Comparison of ENCODE assay signal across 15 cellular contexts in genomic region chr9:7266911-7267555, GRCh38.
DNase-seq lines count a peak whose midpoint lies in the region; ATAC-seq and TF ChIP-seq lines count a peak whose summit lies in the region.
"Had no signal": no experiment of that assay in that cellular context is flagged by ENCODE, and none has a peak within 500 bp of the region (broad histone marks: within the 10 kb centered on the region; RNA-seq: fewer than 3 reads in every experiment).

No MANE protein-coding gene starts in this region.

- H3K36me3 ChIP-seq in kidney epithelial cell (ENCODE audit: control insufficient read depth, insufficient read depth, low read length) = no peaks in the 10 kb centered on the region
- H3K36me3 ChIP-seq: SJSA1, WERI-Rb-1 had no signal

- H3K9me3 Mint-ChIP-seq in activated CD8-positive, alpha-beta T cell treated with anti-CD3 and anti-CD28 coated beads for 36 hours = no peaks in the 10 kb centered on the region
- H3K9me3 Mint-ChIP-seq: CD8-positive, alpha-beta memory T cell; natural killer cell treated with Interleukin-12 subunit alpha and Interleukin-12 subunit beta and Interleukin-15 and Interleukin-18, amount 100 ng/mL, for 72 hours had no signal

- no peaks in the 10 kb centered on the region for H3K27me3 ChIP-seq in kidney epithelial cell (ENCODE audit: control insufficient read depth, insufficient read depth, low read length)
- H3K27me3 ChIP-seq: SJSA1 had no signal

- DNase-seq in NCI-H187 treated with DMSO at 0.1 percent for 48 hours (lab: John Stamatoyannopoulos, UW) = peak; percentile 93
- DNase-seq in SHP77 (lab: John Stamatoyannopoulos, UW) = peak; percentile 47 to 68
- peak; percentile 32 for DNase-seq in kidney epithelial cell (ENCODE audit: low read depth)
- DNase-seq in substantia nigra (lab: John Stamatoyannopoulos, UW) = peak in 28 of 49 donors; percentile 4 to 49 (median 16)
- no peak for DNase-seq in activated CD8-positive, alpha-beta T cell treated with anti-CD3 and anti-CD28 coated beads for 36 hours
- DNase-seq in NK-92 treated with Interleukin-12 subunit alpha and Interleukin-12 subunit beta, amount 100 ng/mL, for 24 hours (lab: John Stamatoyannopoulos, UW) = no peak
- DNase-seq: activated naive CD8-positive, alpha-beta T cell treated with anti-CD3 and anti-CD28 coated beads, Interleukin-2, amount 10 ng/mL, durations not matched to agents 7 days and 5 days; CD8-positive, alpha-beta memory T cell; KG1; NCI-H82; trophoblast cell; WERI-Rb-1 had no signal

- H3K27me3 Mint-ChIP-seq in activated CD8-positive, alpha-beta T cell treated with anti-CD3 and anti-CD28 coated beads for 36 hours = peaks cover 25% of the 10 kb centered on the region

- ATAC-seq in activated CD8-positive, alpha-beta T cell treated with anti-CD3 and anti-CD28 coated beads for 36 hours = no peak
- no peak for ATAC-seq in HG02885 (IDR thresholded peaks at IDR 0.05; ENCODE audit: poor library complexity, unreplicated experiment)
- ATAC-seq: natural killer cell treated with Interleukin-12 subunit alpha and Interleukin-12 subunit beta and Interleukin-15 and Interleukin-18, amount 100 ng/mL, for 72 hours had no signal

- TF ChIP-seq CTCF in kidney epithelial cell (IDR thresholded peaks at IDR 0.05; ENCODE audit: insufficient read depth, low read length, poor library complexity, severe bottlenecking) = no peak
- no peak for TF ChIP-seq CTCF in activated CD8-positive, alpha-beta T cell treated with anti-CD3 and anti-CD28 coated beads for 36 hours (IDR thresholded peaks at IDR 0.05)

- H3K27ac Mint-ChIP-seq in activated CD8-positive, alpha-beta T cell treated with anti-CD3 and anti-CD28 coated beads for 36 hours = no peak overlapping the region
- H3K27ac Mint-ChIP-seq: activated naive CD8-positive, alpha-beta T cell treated with anti-CD3 and anti-CD28 coated beads, Interleukin-2, amount 10 ng/mL, durations not matched to agents 7 days and 5 days; CD8-positive, alpha-beta memory T cell; natural killer cell treated with Interleukin-12 subunit alpha and Interleukin-12 subunit beta and Interleukin-15 and Interleukin-18, amount 100 ng/mL, for 72 hours had no signal

- H3K4me3 ChIP-seq in kidney epithelial cell (ENCODE audit: low read depth, low read length) = no peak overlapping the region
- H3K4me3 ChIP-seq: SJSA1 had no signal

- no peak overlapping the region for H3K27ac ChIP-seq in substantia nigra (ENCODE audit: low read depth, low read length, poor library complexity, severe bottlenecking)
- H3K27ac ChIP-seq: SJSA1, WERI-Rb-1 had no signal

- intact Hi-C loops in activated CD8-positive, alpha-beta T cell treated with anti-CD3 and anti-CD28 coated beads for 36 hours (cut with micrococcal nuclease) = no loop called here

- H3K36me3 Mint-ChIP-seq in activated CD8-positive, alpha-beta T cell treated with anti-CD3 and anti-CD28 coated beads for 36 hours (ENCODE audit: low read depth) = no peaks in the 10 kb centered on the region
- H3K36me3 Mint-ChIP-seq: activated naive CD8-positive, alpha-beta T cell treated with anti-CD3 and anti-CD28 coated beads, Interleukin-2, amount 10 ng/mL, durations not matched to agents 7 days and 5 days; CD8-positive, alpha-beta memory T cell; natural killer cell treated with Interleukin-12 subunit alpha and Interleukin-12 subunit beta and Interleukin-15 and Interleukin-18, amount 100 ng/mL, for 72 hours had no signal

- H3K4me1 Mint-ChIP-seq in activated CD8-positive, alpha-beta T cell treated with anti-CD3 and anti-CD28 coated beads for 36 hours (ENCODE audit: low read depth) = no peaks in the 10 kb centered on the region
- H3K4me1 Mint-ChIP-seq: activated naive CD8-positive, alpha-beta T cell treated with anti-CD3 and anti-CD28 coated beads, Interleukin-2, amount 10 ng/mL, durations not matched to agents 7 days and 5 days; CD8-positive, alpha-beta memory T cell had no signal

- POLR2A ChIA-PET in activated CD8-positive, alpha-beta T cell treated with anti-CD3 and anti-CD28 coated beads for 36 hours (lab: Charles Lee) = no interaction called here

- CTCF ChIA-PET in activated CD8-positive, alpha-beta T cell treated with anti-CD3 and anti-CD28 coated beads for 36 hours (lab: Charles Lee) = interaction anchor here (1.0 kb wide), 1 partner anchor 129 kb away, joined by 3 read pairs; no protein-coding TSS in a partner anchor

- no peak overlapping the region for H3K4me3 Mint-ChIP-seq in activated CD8-positive, alpha-beta T cell treated with anti-CD3 and anti-CD28 coated beads for 36 hours
- H3K4me3 Mint-ChIP-seq: activated naive CD8-positive, alpha-beta T cell treated with anti-CD3 and anti-CD28 coated beads, Interleukin-2, amount 10 ng/mL, durations not matched to agents 7 days and 5 days; CD8-positive, alpha-beta memory T cell; natural killer cell treated with Interleukin-12 subunit alpha and Interleukin-12 subunit beta and Interleukin-15 and Interleukin-18, amount 100 ng/mL, for 72 hours had no signal

Comparison
In these comparisons a context has a peak if more than half of its experiments do, and no peak if none do; other contexts are left out.
1. DNase-seq: peak in NCI-H187 treated with DMSO at 0.1 percent for 48 hours (single experiment), SHP77 (2 of 2), kidney epithelial cell (single experiment) and substantia nigra (28 of 49); none in activated CD8-positive, alpha-beta T cell treated with anti-CD3 and anti-CD28 coated beads for 36 hours (single experiment) and NK-92 treated with Interleukin-12 subunit alpha and Interleukin-12 subunit beta, amount 100 ng/mL, for 24 hours (single experiment).